In genomic region chr2:20008703-20009102, GRCh38 we compare ENCODE assay signal across 27 cellular contexts. TPM values are rescaled to one million over a fixed set of nuclear protein-coding genes. Genes with fewer than 3 reads are reported as not detected.
"Had no signal": no experiment of that assay in that cellular context is flagged by ENCODE, and none has a peak within 500 bp of the region (broad histone marks: within the 10 kb centered on the region; RNA-seq: fewer than 3 reads in every experiment).

No MANE protein-coding gene starts in this region.

- H3K27ac ChIP-seq: colonic mucosa, esophagus squamous epithelium, heart left ventricle, left lung, neural progenitor cell, testis had no signal

- H3K4me3 ChIP-seq: colonic mucosa, esophagus squamous epithelium, heart left ventricle, left lung, lung, neural progenitor cell, testis had no signal

- H3K36me3 ChIP-seq: colonic mucosa, esophagus squamous epithelium, heart left ventricle, left lung, neural progenitor cell had no signal

- FAIRE-seq: astrocyte, kidney had no signal

- H3K27ac Mint-ChIP-seq: activated B cell treated with CpG ODN at 0.5 μM for 24 hours; activated CD4-positive, alpha-beta T cell treated with anti-CD3 and anti-CD28 coated beads for 36 hours; activated naive CD8-positive, alpha-beta T cell treated with anti-CD3 and anti-CD28 coated beads for 36 hours; activated T-helper 2 cell treated with anti-CD3 and anti-CD28 coated beads, Interferon-gamma antibody, Interleukin-2, Interleukin-4, amounts not matched to agents 10 μg/mL and 5 μg/mL and 100 μg/mL, durations not matched to agents 14 hours and 24 hours and 36 hours; neural progenitor cell; progenitor cell of endocrine pancreas; stimulated activated naive B cell treated with anti-CD40 and anti-IgM and Interleukin-4, amounts not matched to agents 10 μg/mL and 1 μg/mL and 100 μg/mL, for 72 hours; T-helper 1 cell treated with Interleukin-12 subunit alpha and Interleukin-12 subunit beta and Interleukin-4 antibody, amounts not matched to agents 30 μg/mL and 1 μg/mL, for 36 hours; type B pancreatic cell had no signal

- H3K4me1 ChIP-seq: colonic mucosa had no signal

- H3K4me3 Mint-ChIP-seq: activated B cell treated with CpG ODN at 0.5 μM for 24 hours; activated CD4-positive, alpha-beta T cell treated with anti-CD3 and anti-CD28 coated beads for 36 hours; activated naive CD8-positive, alpha-beta T cell treated with anti-CD3 and anti-CD28 coated beads for 36 hours; activated T-cell treated with anti-CD3 and anti-CD28 coated beads, Interleukin-2, amount 50 U/mL, for 4 hours; naive thymus-derived CD8-positive, alpha-beta T cell; neural progenitor cell; stimulated activated naive B cell treated with anti-CD40 and anti-IgM and Interleukin-4, amounts not matched to agents 10 μg/mL and 1 μg/mL and 100 μg/mL, for 72 hours; T-helper 1 cell treated with Interleukin-12 subunit alpha and Interleukin-12 subunit beta and Interleukin-4 antibody, amounts not matched to agents 30 μg/mL and 1 μg/mL, for 36 hours; type B pancreatic cell had no signal

- H3K27me3 ChIP-seq: testis had no signal

- H3K36me3 Mint-ChIP-seq: activated naive CD8-positive, alpha-beta T cell treated with anti-CD3 and anti-CD28 coated beads for 36 hours; naive thymus-derived CD8-positive, alpha-beta T cell; neural progenitor cell; stimulated activated naive B cell treated with anti-CD40 and anti-IgM and Interleukin-4, amounts not matched to agents 10 μg/mL and 1 μg/mL and 100 μg/mL, for 72 hours had no signal

- H2AFZ ChIP-seq: neural progenitor cell had no signal

- H3K9me3 Mint-ChIP-seq: activated B cell treated with CpG ODN at 0.5 μM for 24 hours; activated naive CD8-positive, alpha-beta T cell treated with anti-CD3 and anti-CD28 coated beads for 36 hours; activated T-cell treated with anti-CD3 and anti-CD28 coated beads, Interleukin-2, amount 50 U/mL, for 4 hours; activated T-helper 2 cell treated with anti-CD3 and anti-CD28 coated beads, Interferon-gamma antibody, Interleukin-2, Interleukin-4, amounts not matched to agents 10 μg/mL and 5 μg/mL and 100 μg/mL, durations not matched to agents 14 hours and 24 hours and 36 hours; naive thymus-derived CD8-positive, alpha-beta T cell; stimulated activated naive B cell treated with anti-CD40 and anti-IgM and Interleukin-4, amounts not matched to agents 10 μg/mL and 1 μg/mL and 100 μg/mL, for 72 hours; T-helper 1 cell treated with Interleukin-12 subunit alpha and Interleukin-12 subunit beta and Interleukin-4 antibody, amounts not matched to agents 30 μg/mL and 1 μg/mL, for 36 hours had no signal

- DNase-seq: activated B cell treated with CpG ODN at 0.5 μM for 24 hours; activated CD4-positive, alpha-beta T cell treated with anti-CD3 and anti-CD28 coated beads for 36 hours; activated CD4-positive, alpha-beta T cell treated with anti-CD3 and anti-CD28 coated beads, Interleukin-2, amount 50 U/mL, for 4 hours; activated CD8-positive, alpha-beta memory T cell treated with anti-CD3 and anti-CD28 coated beads, Interleukin-2, amount 50 U/mL, for 48 hours; activated naive CD4-positive, alpha-beta T cell treated with Interleukin-2 at 50 U/mL for 16 hours; activated naive CD8-positive, alpha-beta T cell treated with anti-CD3 and anti-CD28 coated beads for 36 hours; activated T-cell treated with anti-CD3 and anti-CD28 coated beads, Interleukin-2, amount 50 U/mL, for 4 hours; colonic mucosa; esophagus squamous epithelium; heart left ventricle; kidney; left lung; naive thymus-derived CD8-positive, alpha-beta T cell; retina; stimulated activated CD4-positive, alpha-beta T cell treated with anti-CD3 and anti-CD28 coated beads, Interleukin-2, amount 100 ng/mL, for 48 hours; stimulated activated CD8-positive, alpha-beta memory T cell treated with anti-CD3 and anti-CD28 coated beads, Interleukin-4, amount 100 ng/mL, for 48 hours; stimulated activated naive B cell treated with anti-CD40 and anti-IgM and Interleukin-4, amounts not matched to agents 10 μg/mL and 1 μg/mL and 100 μg/mL, for 72 hours; T1000; testis had no signal

- ATAC-seq: activated CD4-positive, alpha-beta T cell treated with anti-CD3 and anti-CD28 coated beads for 36 hours; activated T-cell treated with anti-CD3 and anti-CD28 coated beads, Interleukin-2, amount 50 U/mL, for 4 hours; heart left ventricle; left lung; naive thymus-derived CD8-positive, alpha-beta T cell; stimulated activated naive B cell treated with anti-CD40 and anti-IgM and Interleukin-4, amounts not matched to agents 10 μg/mL and 1 μg/mL and 100 μg/mL, for 72 hours had no signal

- H3K9me3 ChIP-seq: colonic mucosa, esophagus squamous epithelium, heart left ventricle, left lung, testis had no signal

- H3K4me2 ChIP-seq: neural progenitor cell had no signal

- H3K9ac ChIP-seq: neural progenitor cell had no signal

RNA-seq across cellular contexts. Expression of gene MATN3, which starts 3.8 kb away (rescaled TPM):
- total RNA-seq: activated B cell treated with CpG ODN at 0.5 μM for 24 hours; activated CD4-positive, alpha-beta T cell treated with anti-CD3 and anti-CD28 coated beads for 36 hours; activated CD8-positive, alpha-beta memory T cell treated with anti-CD3 and anti-CD28 coated beads for 36 hours; activated naive CD8-positive, alpha-beta T cell treated with anti-CD3 and anti-CD28 coated beads for 36 hours; activated T-cell treated with anti-CD3 and anti-CD28 coated beads, Interleukin-2, amount 50 U/mL, for 4 hours; activated T-helper 2 cell treated with anti-CD3 and anti-CD28 coated beads, Interferon-gamma antibody, Interleukin-2, Interleukin-4, amounts not matched to agents 10 μg/mL and 5 μg/mL and 100 μg/mL, durations not matched to agents 14 hours and 24 hours and 36 hours; naive thymus-derived CD8-positive, alpha-beta T cell had no signal
- polyA plus RNA-seq: naive thymus-derived CD8-positive, alpha-beta T cell had no signal
